Comparison of ENCODE assay signal across 20 cellular contexts in genomic region chr4:113223001-113223400, GRCh38.
"Had no signal": no experiment of that assay in that cellular context is flagged by ENCODE, and none has a peak within 500 bp of the region (broad histone marks: within the 10 kb centered on the region; RNA-seq: fewer than 3 reads in every experiment).

No MANE protein-coding gene starts in this region.

- ATAC-seq: activated CD4-positive, alpha-beta T cell treated with anti-CD3 and anti-CD28 coated beads for 36 hours; activated naive CD4-positive, alpha-beta T cell treated with anti-CD3 and anti-CD28 coated beads, Interleukin-2, amount 50 U/mL, for 72 hours; left lobe of liver; sciatic nerve had no signal

- H3K9me3 ChIP-seq: adrenal gland, esophagus muscularis mucosa, transverse colon, vagina had no signal

- H3K27ac ChIP-seq: adrenal gland, esophagus muscularis mucosa, transverse colon, vagina had no signal

- DNase-seq: activated CD4-positive, alpha-beta T cell treated with anti-CD3 and anti-CD28 coated beads for 36 hours; activated CD4-positive, alpha-beta T cell treated with anti-CD3 and anti-CD28 coated beads, Interleukin-2, amount 50 U/mL, for 48 hours; activated gamma-delta T cell treated with Interleukin-2 at 50 U/mL for 16 hours; adrenal gland; dermis blood vessel endothelial cell; effector memory CD4-positive, alpha-beta T cell; foreskin melanocyte; glutamatergic neuron; kidney; midbrain; stimulated activated CD8-positive, alpha-beta memory T cell treated with anti-CD3 and anti-CD28 coated beads, Interleukin-4, amount 100 ng/mL, for 48 hours; stimulated activated naive CD4-positive, alpha-beta T cell treated with Interleukin-2 at 50 U/mL for 16 hours; substantia nigra; transverse colon had no signal

- H3K36me3 ChIP-seq: adrenal gland, esophagus muscularis mucosa, transverse colon, vagina had no signal

- H3K4me3 ChIP-seq: adrenal gland, esophagus muscularis mucosa, lung, transverse colon, vagina had no signal

- H3K27me3 ChIP-seq: adrenal gland, esophagus muscularis mucosa, transverse colon, vagina had no signal

- H3K4me1 ChIP-seq: adrenal gland, esophagus muscularis mucosa, transverse colon, vagina had no signal
